Comparison of ENCODE assay signal across 14 cellular contexts in genomic region chr20:10466325-10466724, GRCh38. TPM values are rescaled to one million over a fixed set of nuclear protein-coding genes. Genes with fewer than 3 reads are reported as not detected.
DNase-seq lines count a peak whose midpoint lies in the region; ATAC-seq and TF ChIP-seq lines count a peak whose summit lies in the region.
"Had no signal": no experiment of that assay in that cellular context is flagged by ENCODE, and none has a peak within 500 bp of the region (broad histone marks: within the 10 kb centered on the region; RNA-seq: fewer than 3 reads in every experiment).

No MANE protein-coding gene starts in this region.

- H3K9me3 ChIP-seq in Peyer's patch, result peaks cover 0 to 2% (median 0%) of the 10 kb centered on the region in 4 donors

- H3K4me3 Mint-ChIP-seq in WTC11 (peak overlapping the region; percentile 48), neural crest cell (peak overlapping the region; percentile 80)
- H3K4me3 Mint-ChIP-seq: stimulated activated effector memory CD8-positive, alpha-beta T cell treated with anti-CD3 and anti-CD28 coated beads, Interleukin-12 subunit alpha, Interleukin-12 subunit beta, amount 100 ng/mL, for 72 hours had no signal

- H3K36me3 Mint-ChIP-seq in WTC11 (peaks cover 21% of the 10 kb centered on the region), neural crest cell (ENCODE audit: low read depth) (peaks cover 13% of the 10 kb centered on the region)
- H3K36me3 Mint-ChIP-seq: stimulated activated effector memory CD8-positive, alpha-beta T cell treated with anti-CD3 and anti-CD28 coated beads, Interleukin-12 subunit alpha, Interleukin-12 subunit beta, amount 100 ng/mL, for 72 hours had no signal

- H3K4me1 ChIP-seq in Peyer's patch, result peaks cover 0 to 9% (median 0%) of the 10 kb centered on the region in 4 donors

- H3K27me3 Mint-ChIP-seq in WTC11 (ENCODE audit: low read depth), result no peaks in the 10 kb centered on the region
- H3K27me3 Mint-ChIP-seq in neural crest cell (ENCODE audit: low read depth), result no peaks in the 10 kb centered on the region

- no peaks in the 10 kb centered on the region for H3K27me3 ChIP-seq in Peyer's patch

- H3K4me3 ChIP-seq in fibroblast of the aortic adventitia (ENCODE audit: low read depth, low read length) (no peak overlapping the region), Peyer's patch (no peak overlapping the region)

- no peaks in the 10 kb centered on the region for H3K36me3 ChIP-seq in Peyer's patch

- no peak overlapping the region for H3K27ac ChIP-seq in Peyer's patch

- H3K27ac Mint-ChIP-seq in WTC11 (peak overlapping the region; percentile 99), neural crest cell (ENCODE audit: unreplicated experiment) (peak overlapping the region; percentile 98)
- H3K27ac Mint-ChIP-seq: stimulated activated effector memory CD8-positive, alpha-beta T cell treated with anti-CD3 and anti-CD28 coated beads, Interleukin-12 subunit alpha, Interleukin-12 subunit beta, amount 100 ng/mL, for 72 hours had no signal

- POLR2A ChIA-PET in WTC11 (lab: Charles Lee), result interaction anchor here (1.9 kb wide), 1 partner anchor 32 kb away, joined by 9 read pairs; the partner anchor contains the start of gene MKKS

- H3K4me1 Mint-ChIP-seq in WTC11 (peaks cover 81% of the 10 kb centered on the region), neural crest cell (peaks cover 50% of the 10 kb centered on the region)

- TF ChIP-seq POLR2A in Peyer's patch (IDR thresholded peaks at IDR 0.05), result no peak

- CTCF ChIA-PET in WTC11 (lab: Charles Lee), result interaction anchor here (1.3 to 2.1 kb wide), 3 partner anchors 32 to 86 kb away, joined by 3 to 11 read pairs (median 6); partner anchors contain the start of genes MKKS and SLX4IP

- ATAC-seq in WTC11, result peak; percentile 82
- ATAC-seq: esophagus mucosa; stimulated activated effector memory CD8-positive, alpha-beta T cell treated with anti-CD3 and anti-CD28 coated beads, Interleukin-12 subunit alpha, Interleukin-12 subunit beta, amount 100 ng/mL, for 72 hours had no signal

- TF ChIP-seq CTCF in WTC11 (IDR thresholded peaks at IDR 0.05) (no peak), fibroblast of the aortic adventitia (IDR thresholded peaks at IDR 0.05; ENCODE audit: insufficient read depth, low read length) (no peak), neural crest cell (conservative IDR thresholded peaks at IDR 0.05) (no peak), Peyer's patch (IDR thresholded peaks at IDR 0.05) (no peak)

- peaks cover 19% of the 10 kb centered on the region for H3K9me3 Mint-ChIP-seq in WTC11
- H3K9me3 Mint-ChIP-seq in neural crest cell, result peaks cover 8% of the 10 kb centered on the region

- DNase-seq in D341Med (ENCODE audit: low spot score) (peak; percentile 51), WTC11 (ENCODE audit: low spot score) (peak; percentile 58), fibroblast of the aortic adventitia (ENCODE audit: low read depth) (peak; percentile 76), neural crest cell (ENCODE audit: low read depth, low spot score) (peak; percentile 14), HuH-7.5 (ENCODE audit: low spot score) (no peak), Peyer's patch (no peak), C1 segment of cervical spinal cord (lab: John Stamatoyannopoulos, UW) (no peak), DMS53 treated with DMSO at 0.1 percent for 48 hours (lab: John Stamatoyannopoulos, UW; ENCODE audit: unreplicated experiment) (no peak)
- DNase-seq: activated CD4-positive, alpha-beta T cell treated with anti-CD3 and anti-CD28 coated beads for 1 hour; NCI-H1694; NCI-H748 treated with DMSO at 0.1 percent for 48 hours; nucleus accumbens had no signal

TF ChIP-seq in WTC11, 78 proteins besides CTCF, POLR2A, EP300 and RAD21 (continues in another document):
- no peak for TF ChIP-seq NFATC4 (CRISPR knock-in tag; IDR thresholded peaks at IDR 0.05)
- TF ChIP-seq MLX (CRISPR knock-in tag; IDR thresholded peaks at IDR 0.05), result no peak
- TF ChIP-seq CBFB (CRISPR knock-in tag; IDR thresholded peaks at IDR 0.05; ENCODE audit: low read depth), result no peak
- no peak for TF ChIP-seq AFF4 (CRISPR knock-in tag; IDR thresholded peaks at IDR 0.05; ENCODE audit: borderline replicate concordance)
- no peak for TF ChIP-seq E2F5 (CRISPR knock-in tag; IDR thresholded peaks at IDR 0.05)
- no peak for TF ChIP-seq ZNF532 (CRISPR knock-in tag; IDR thresholded peaks at IDR 0.05; ENCODE audit: borderline replicate concordance)
- no peak for TF ChIP-seq ZNF671 (CRISPR knock-in tag; IDR thresholded peaks at IDR 0.05)

RNA-seq across cellular contexts. Expression of gene SLX4IP, which starts 31.2 kb away (rescaled TPM):
- 7.4 to 9.9 TPM (median 8.4 TPM) in 3 replicates for total RNA-seq in WTC11 (2021)
- 4.0 and 7.0 TPM in 2 replicates for total RNA-seq in fibroblast of the aortic adventitia (ENCODE audit: low replicate concordance)
- total RNA-seq in neural crest cell, result 8.5 and 8.8 TPM in 2 replicates
- total RNA-seq in Peyer's patch, result 1 to 10 TPM; 6.1 to 9.0 (median 7.9) TPM

RNA-seq across cellular contexts. Expression of gene MKKS, which starts 32.3 kb away (rescaled TPM):
- total RNA-seq in WTC11 (2021) (16.5 to 20.9 TPM (median 17.0 TPM) in 3 replicates), fibroblast of the aortic adventitia (ENCODE audit: low replicate concordance) (2.9 and 16.8 TPM in 2 replicates), neural crest cell (21.1 and 22.3 TPM in 2 replicates), Peyer's patch (10 to 100 TPM; 12.4 to 27.5 (median 19.9) TPM)

Comparison
In these comparisons a context has a peak if more than half of its experiments do, and no peak if none do; other contexts are left out.
1. DNase-seq: peak in D341Med (single experiment), WTC11 (single experiment), fibroblast of the aortic adventitia (single experiment) and neural crest cell (single experiment); none in HuH-7.5 (single experiment), Peyer's patch (0 of 3), C1 segment of cervical spinal cord (0 of 14) and DMS53 treated with DMSO at 0.1 percent for 48 hours (single experiment).